ENCODE assay signal across 30 cellular contexts in genomic region chr3:126292318-126293070, GRCh38.
"Had no signal": no experiment of that assay in that cellular context is flagged by ENCODE, and none has a peak within 500 bp of the region (broad histone marks: within the 10 kb centered on the region; RNA-seq: fewer than 3 reads in every experiment).

No MANE protein-coding gene starts in this region.

- H3K9me3 Mint-ChIP-seq: activated CD4-positive, alpha-beta memory T cell treated with anti-CD3 and anti-CD28 coated beads, Interleukin-2, amount 10 ng/mL, durations not matched to agents 7 days and 5 days; activated CD4-positive, alpha-beta T cell treated with anti-CD3 and anti-CD28 coated beads, Interleukin-2, amount 10 ng/mL, durations not matched to agents 7 days and 5 days; activated naive CD4-positive, alpha-beta T cell treated with anti-CD3 and anti-CD28 coated beads, Interleukin-2, amount 50 U/mL, for 24 hours; activated naive CD8-positive, alpha-beta T cell treated with anti-CD3 and anti-CD28 coated beads, Interleukin-2, amount 50 U/mL, for 24 hours; activated T-cell treated with anti-CD3 and anti-CD28 coated beads, Interleukin-2, amount 50 U/mL, for 24 hours; natural killer cell treated with Interleukin-12 subunit alpha and Interleukin-12 subunit beta and Interleukin-15 and Interleukin-18, amount 100 ng/mL, for 72 hours; stimulated activated effector memory CD8-positive, alpha-beta T cell treated with anti-CD3 and anti-CD28 coated beads, Interleukin-12 subunit alpha, Interleukin-12 subunit beta, amount 100 ng/mL, for 72 hours; stimulated activated naive CD8-positive, alpha-beta T cell treated with anti-CD3 and anti-CD28 coated beads, Interleukin-15, Interleukin-2, amounts not matched to agents 100 ng/mL and 50 ng/mL, for 24 hours; T-helper 1 cell treated with Interleukin-12 subunit alpha and Interleukin-12 subunit beta and Interleukin-4 antibody, amounts not matched to agents 30 μg/mL and 1 μg/mL, for 36 hours; type B pancreatic cell; WTC11 had no signal

- H3K36me3 Mint-ChIP-seq: activated naive CD4-positive, alpha-beta T cell treated with anti-CD3 and anti-CD28 coated beads, Interleukin-2, amount 50 U/mL, for 24 hours; natural killer cell treated with Interleukin-12 subunit alpha and Interleukin-12 subunit beta and Interleukin-15 and Interleukin-18, amount 100 ng/mL, for 72 hours; stimulated activated effector memory CD8-positive, alpha-beta T cell treated with anti-CD3 and anti-CD28 coated beads, Interleukin-12 subunit alpha, Interleukin-12 subunit beta, amount 100 ng/mL, for 72 hours; type B pancreatic cell; WTC11 had no signal

- H3K27ac Mint-ChIP-seq: activated CD4-positive, alpha-beta memory T cell treated with anti-CD3 and anti-CD28 coated beads, Interleukin-2, amount 10 ng/mL, durations not matched to agents 7 days and 5 days; activated CD4-positive, alpha-beta T cell treated with anti-CD3 and anti-CD28 coated beads, Interleukin-2, amount 10 ng/mL, durations not matched to agents 7 days and 5 days; activated naive CD4-positive, alpha-beta T cell treated with anti-CD3 and anti-CD28 coated beads, Interleukin-2, amount 50 U/mL, for 24 hours; activated naive CD8-positive, alpha-beta T cell treated with anti-CD3 and anti-CD28 coated beads, Interleukin-2, amount 50 U/mL, for 24 hours; activated T-cell treated with anti-CD3 and anti-CD28 coated beads, Interleukin-2, amount 50 U/mL, for 24 hours; memory B cell; natural killer cell treated with Interleukin-12 subunit alpha and Interleukin-12 subunit beta and Interleukin-15 and Interleukin-18, amount 100 ng/mL, for 72 hours; stimulated activated effector memory CD8-positive, alpha-beta T cell treated with anti-CD3 and anti-CD28 coated beads, Interleukin-12 subunit alpha, Interleukin-12 subunit beta, amount 100 ng/mL, for 72 hours; stimulated activated naive CD8-positive, alpha-beta T cell treated with anti-CD3 and anti-CD28 coated beads, Interleukin-15, Interleukin-2, amounts not matched to agents 100 ng/mL and 50 ng/mL, for 24 hours; T-helper 1 cell treated with Interleukin-12 subunit alpha and Interleukin-12 subunit beta and Interleukin-4 antibody, amounts not matched to agents 30 μg/mL and 1 μg/mL, for 36 hours; type B pancreatic cell; WTC11 had no signal

- H3K9me3 ChIP-seq: esophagus squamous epithelium, heart right ventricle, pancreas, prostate gland, thoracic aorta, uterus had no signal

- H3K36me3 ChIP-seq: esophagus squamous epithelium, heart right ventricle, pancreas, prostate gland, thoracic aorta, uterus had no signal

- H3K4me3 Mint-ChIP-seq: activated CD4-positive, alpha-beta memory T cell treated with anti-CD3 and anti-CD28 coated beads, Interleukin-2, amount 10 ng/mL, durations not matched to agents 7 days and 5 days; activated CD4-positive, alpha-beta T cell treated with anti-CD3 and anti-CD28 coated beads, Interleukin-2, amount 10 ng/mL, durations not matched to agents 7 days and 5 days; activated naive CD4-positive, alpha-beta T cell treated with anti-CD3 and anti-CD28 coated beads, Interleukin-2, amount 50 U/mL, for 24 hours; activated naive CD8-positive, alpha-beta T cell treated with anti-CD3 and anti-CD28 coated beads, Interleukin-2, amount 50 U/mL, for 24 hours; activated T-cell treated with anti-CD3 and anti-CD28 coated beads, Interleukin-2, amount 50 U/mL, for 24 hours; memory B cell; natural killer cell treated with Interleukin-12 subunit alpha and Interleukin-12 subunit beta and Interleukin-15 and Interleukin-18, amount 100 ng/mL, for 72 hours; stimulated activated effector memory CD8-positive, alpha-beta T cell treated with anti-CD3 and anti-CD28 coated beads, Interleukin-12 subunit alpha, Interleukin-12 subunit beta, amount 100 ng/mL, for 72 hours; stimulated activated naive CD8-positive, alpha-beta T cell treated with anti-CD3 and anti-CD28 coated beads, Interleukin-15, Interleukin-2, amounts not matched to agents 100 ng/mL and 50 ng/mL, for 24 hours; T-helper 1 cell treated with Interleukin-12 subunit alpha and Interleukin-12 subunit beta and Interleukin-4 antibody, amounts not matched to agents 30 μg/mL and 1 μg/mL, for 36 hours; type B pancreatic cell; WTC11 had no signal

- H3K4me1 Mint-ChIP-seq: activated CD4-positive, alpha-beta memory T cell treated with anti-CD3 and anti-CD28 coated beads, Interleukin-2, amount 10 ng/mL, durations not matched to agents 7 days and 5 days; activated naive CD8-positive, alpha-beta T cell treated with anti-CD3 and anti-CD28 coated beads, Interleukin-2, amount 50 U/mL, for 24 hours; memory B cell; stimulated activated effector memory CD8-positive, alpha-beta T cell treated with anti-CD3 and anti-CD28 coated beads, Interleukin-12 subunit alpha, Interleukin-12 subunit beta, amount 100 ng/mL, for 72 hours had no signal

- H3K27ac ChIP-seq: esophagus squamous epithelium, pancreas, prostate gland, skin epidermis, thoracic aorta, uterus had no signal

- H3K27me3 ChIP-seq: pancreas, uterus had no signal

- H3K4me3 ChIP-seq: esophagus squamous epithelium, heart right ventricle, pancreas, prostate gland, skin epidermis, thoracic aorta, uterus had no signal

- ATAC-seq: activated naive CD8-positive, alpha-beta T cell treated with anti-CD3 and anti-CD28 coated beads, Interleukin-2, amount 50 U/mL, for 24 hours; natural killer cell treated with Interleukin-12 subunit alpha and Interleukin-12 subunit beta and Interleukin-15 and Interleukin-18, amount 100 ng/mL, for 72 hours; pancreas; sciatic nerve; WTC11 had no signal

- DNase-seq: activated CD4-positive, alpha-beta memory T cell treated with anti-CD3 and anti-CD28 coated beads, Interleukin-2, amount 10 ng/mL, durations not matched to agents 7 days and 5 days; activated CD4-positive, alpha-beta T cell treated with anti-CD3 and anti-CD28 coated beads for 1 hour; activated CD4-positive, alpha-beta T cell treated with anti-CD3 and anti-CD28 coated beads, Interleukin-2, amount 10 ng/mL, durations not matched to agents 7 days and 5 days; activated CD8-positive, alpha-beta memory T cell treated with anti-CD3 and anti-CD28 coated beads, Interleukin-2, amount 50 U/mL, for 48 hours; activated gamma-delta T cell; activated naive CD8-positive, alpha-beta T cell treated with anti-CD3 and anti-CD28 coated beads, Interleukin-2, amount 50 U/mL, for 24 hours; activated T-cell treated with anti-CD3 and anti-CD28 coated beads, Interleukin-2, amount 50 U/mL, for 24 hours; amygdala; central memory CD4-positive, alpha-beta T cell; esophagus squamous epithelium; foreskin melanocyte; heart right ventricle; left cardiac atrium; retina; stimulated activated CD4-positive, alpha-beta T cell treated with anti-CD3 and anti-CD28 coated beads, Interleukin-4, amount 100 ng/mL, for 24 hours; T-helper 9 cell; uterus had no signal

- H3K4me1 ChIP-seq: prostate gland, uterus had no signal
